Comparison of ENCODE assay signal across 1 cellular context in genomic region chr1:211901945-211902344, GRCh38.
A peak's percentile ranks its signal among the peaks of the same experiment; 100 is the strongest.
TF ChIP-seq lines count a peak whose summit lies in the region.

No MANE protein-coding gene starts in this region.

TF ChIP-seq in GM12878, 131 proteins besides CTCF, POLR2A, EP300 and RAD21:
- TF ChIP-seq, protein P1, sequence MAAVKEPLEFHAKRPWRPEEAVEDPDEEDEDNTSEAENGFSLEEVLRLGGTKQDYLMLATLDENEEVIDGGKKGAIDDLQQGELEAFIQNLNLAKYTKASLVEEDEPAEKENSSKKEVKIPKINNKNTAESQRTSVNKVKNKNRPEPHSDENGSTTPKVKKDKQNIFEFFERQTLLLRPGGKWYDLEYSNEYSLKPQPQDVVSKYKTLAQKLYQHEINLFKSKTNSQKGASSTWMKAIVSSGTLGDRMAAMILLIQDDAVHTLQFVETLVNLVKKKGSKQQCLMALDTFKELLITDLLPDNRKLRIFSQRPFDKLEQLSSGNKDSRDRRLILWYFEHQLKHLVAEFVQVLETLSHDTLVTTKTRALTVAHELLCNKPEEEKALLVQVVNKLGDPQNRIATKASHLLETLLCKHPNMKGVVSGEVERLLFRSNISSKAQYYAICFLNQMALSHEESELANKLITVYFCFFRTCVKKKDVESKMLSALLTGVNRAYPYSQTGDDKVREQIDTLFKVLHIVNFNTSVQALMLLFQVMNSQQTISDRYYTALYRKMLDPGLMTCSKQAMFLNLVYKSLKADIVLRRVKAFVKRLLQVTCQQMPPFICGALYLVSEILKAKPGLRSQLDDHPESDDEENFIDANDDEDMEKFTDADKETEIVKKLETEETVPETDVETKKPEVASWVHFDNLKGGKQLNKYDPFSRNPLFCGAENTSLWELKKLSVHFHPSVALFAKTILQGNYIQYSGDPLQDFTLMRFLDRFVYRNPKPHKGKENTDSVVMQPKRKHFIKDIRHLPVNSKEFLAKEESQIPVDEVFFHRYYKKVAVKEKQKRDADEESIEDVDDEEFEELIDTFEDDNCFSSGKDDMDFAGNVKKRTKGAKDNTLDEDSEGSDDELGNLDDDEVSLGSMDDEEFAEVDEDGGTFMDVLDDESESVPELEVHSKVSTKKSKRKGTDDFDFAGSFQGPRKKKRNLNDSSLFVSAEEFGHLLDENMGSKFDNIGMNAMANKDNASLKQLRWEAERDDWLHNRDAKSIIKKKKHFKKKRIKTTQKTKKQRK (IDR thresholded peaks at IDR 0.05; ENCODE audit: low read depth, low read length) = no peak
- TF ChIP-seq TCF3 (IDR thresholded peaks at IDR 0.05; ENCODE audit: borderline replicate concordance, insufficient read depth, low read depth, low read length) = 0 out of 2 replicates have a peak, but pooled peaks have one; percentile 13
